14 cellular contexts compared by ENCODE assay signal in the genomic region with DNA sequence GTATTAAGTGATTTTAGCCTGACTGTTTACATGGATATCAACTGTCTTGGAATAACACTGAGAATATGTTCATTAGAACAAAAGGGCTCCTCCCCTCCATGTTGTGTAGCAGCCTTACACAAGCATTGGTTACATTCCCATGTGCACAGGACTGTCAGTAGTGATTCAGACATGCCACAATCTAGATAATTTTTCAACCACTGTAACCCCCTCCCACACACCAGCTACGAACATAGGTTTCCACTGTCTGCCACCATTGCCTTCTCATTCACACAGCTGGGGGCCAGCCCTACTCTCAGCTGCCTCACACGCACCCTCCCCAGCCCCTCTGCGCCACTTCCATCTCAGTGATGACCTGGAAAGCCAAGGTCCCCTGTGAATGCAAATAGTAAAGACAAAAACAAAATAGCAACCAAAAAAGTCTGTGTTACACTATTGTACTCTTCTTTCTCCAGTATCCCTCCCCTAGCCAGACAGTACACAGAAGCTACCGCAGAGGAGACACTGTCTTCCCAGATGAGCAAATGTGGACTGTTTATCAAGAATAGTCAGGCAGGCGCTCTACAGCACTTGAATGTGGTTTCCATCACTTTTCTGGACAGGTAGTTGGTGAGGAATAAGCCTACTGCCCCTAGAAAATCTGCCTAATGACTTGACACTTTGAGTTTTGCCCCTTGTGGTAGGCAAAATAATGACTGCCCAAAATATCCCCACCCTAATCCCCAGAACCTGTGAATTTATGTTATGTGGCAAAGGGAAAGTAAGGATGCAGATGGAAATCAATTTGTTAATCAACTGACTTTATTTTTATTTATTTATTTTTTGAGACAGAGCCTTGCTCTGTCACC. TPM values are rescaled to one million over a fixed set of nuclear protein-coding genes. Genes with fewer than 3 reads are reported as not detected.
DNase-seq lines count a peak whose midpoint lies in the region; ATAC-seq and TF ChIP-seq lines count a peak whose summit lies in the region.
"Had no signal": no experiment of that assay in that cellular context is flagged by ENCODE, and none has a peak within 500 bp of the region (broad histone marks: within the 10 kb centered on the region; RNA-seq: fewer than 3 reads in every experiment).

No MANE protein-coding gene starts in this region.

- no peak overlapping the region for H3K27ac Mint-ChIP-seq in T-helper 2 cell treated with Interferon-gamma antibody and Interleukin-4, amounts not matched to agents 5 μg/mL and 100 μg/mL, for 36 hours
- H3K27ac Mint-ChIP-seq: effector memory CD8-positive, alpha-beta T cell had no signal

- no peak overlapping the region for H3K4me3 ChIP-seq in astrocyte of the spinal cord (ENCODE audit: low read depth, low read length)
- H3K4me3 ChIP-seq: ascending aorta, heart right ventricle had no signal

- ATAC-seq in Right ventricle myocardium inferior, result no peak
- ATAC-seq: effector memory CD8-positive, alpha-beta T cell; heart right ventricle had no signal

- H3K4me3 Mint-ChIP-seq in T-helper 2 cell treated with Interferon-gamma antibody and Interleukin-4, amounts not matched to agents 5 μg/mL and 100 μg/mL, for 36 hours, result no peak overlapping the region
- H3K4me3 Mint-ChIP-seq: effector memory CD8-positive, alpha-beta T cell had no signal

- peak; percentile 40 for TF ChIP-seq CTCF in GM12873 (IDR thresholded peaks at IDR 0.05; ENCODE audit: insufficient read depth, low read depth, low read length, missing control alignments)
- peak; percentile 3 for TF ChIP-seq CTCF in astrocyte of the spinal cord (IDR thresholded peaks at IDR 0.05; ENCODE audit: low read depth, low read length)

- in situ Hi-C loops in astrocyte of the spinal cord (cut with HindIII; ENCODE audit: low sequenced_read_pairs), result no loop called here

- H3K4me1 Mint-ChIP-seq in T-helper 2 cell treated with Interferon-gamma antibody and Interleukin-4, amounts not matched to agents 5 μg/mL and 100 μg/mL, for 36 hours (ENCODE audit: low read depth), result no peaks in the 10 kb centered on the region

- H3K9me3 Mint-ChIP-seq in T-helper 2 cell treated with Interferon-gamma antibody and Interleukin-4, amounts not matched to agents 5 μg/mL and 100 μg/mL, for 36 hours, result no peaks in the 10 kb centered on the region
- H3K9me3 Mint-ChIP-seq: effector memory CD8-positive, alpha-beta T cell had no signal

- H3K36me3 Mint-ChIP-seq in T-helper 2 cell treated with Interferon-gamma antibody and Interleukin-4, amounts not matched to agents 5 μg/mL and 100 μg/mL, for 36 hours (ENCODE audit: low read depth), result no peaks in the 10 kb centered on the region

- intact Hi-C loops in Right ventricle myocardium inferior (cut with DNase I), result loop anchor here (10.0 kb wide), 1 partner anchor 85 kb away; the partner anchor contains the start of gene ENOSF1

- H3K27me3 Mint-ChIP-seq in T-helper 2 cell treated with Interferon-gamma antibody and Interleukin-4, amounts not matched to agents 5 μg/mL and 100 μg/mL, for 36 hours (ENCODE audit: low read depth), result peaks cover 17% of the 10 kb centered on the region

- DNase-seq in T-helper 2 cell treated with Interferon-gamma antibody and Interleukin-4, amounts not matched to agents 5 μg/mL and 100 μg/mL, for 36 hours (ENCODE audit: low spot score), result peak; percentile 42
- DNase-seq in T-helper 2 cell (no peak), astrocyte of the spinal cord (ENCODE audit: low read depth, low spot score) (no peak), non-pigmented ciliary epithelial cell (ENCODE audit: low read depth) (peak; percentile 11), epidermal melanocyte (ENCODE audit: insufficient read length, low spot score) (no peak), Right ventricle myocardium inferior (ENCODE audit: missing footprints) (no peak), DMS 273 treated with DMSO at 0.1 percent for 48 hours (lab: John Stamatoyannopoulos, UW) (no peak)
- DNase-seq: effector memory CD8-positive, alpha-beta T cell; heart right ventricle; NCI-H1092 had no signal

RNA-seq across cellular contexts. Expression of gene TYMS, which starts 27.9 kb away (rescaled TPM):
- 6.0 TPM for total RNA-seq in Right ventricle myocardium inferior

RNA-seq across cellular contexts. Expression of gene CLUL1, which starts 32.7 kb away (rescaled TPM):
- total RNA-seq in Right ventricle myocardium inferior, result 0.43 TPM
- total RNA-seq: ascending aorta, heart right ventricle, liver, NCI-H460 had no signal

RNA-seq across cellular contexts. Expression of gene CETN1, which starts 49.3 kb away (rescaled TPM):
- not detected for total RNA-seq in Right ventricle myocardium inferior
- total RNA-seq: ascending aorta, heart right ventricle, liver, NCI-H460 had no signal

Comparison
In these comparisons a context has a peak if more than half of its experiments do, and no peak if none do; other contexts are left out.
1. DNase-seq: peak in T-helper 2 cell treated with Interferon-gamma antibody and Interleukin-4, amounts not matched to agents 5 μg/mL and 100 μg/mL, for 36 hours (single experiment) and non-pigmented ciliary epithelial cell (single experiment); none in T-helper 2 cell (0 of 5), astrocyte of the spinal cord (single experiment), epidermal melanocyte (single experiment), Right ventricle myocardium inferior (single experiment) and DMS 273 treated with DMSO at 0.1 percent for 48 hours (single experiment).